25 cellular contexts compared by ENCODE assay signal in genomic region chr4:185232370-185232769, GRCh38. TPM values are rescaled to one million over a fixed set of nuclear protein-coding genes. Genes with fewer than 3 reads are reported as not detected.
DNase-seq lines count a peak whose midpoint lies in the region; ATAC-seq and TF ChIP-seq lines count a peak whose summit lies in the region.
"Had no signal": no experiment of that assay in that cellular context is flagged by ENCODE, and none has a peak within 500 bp of the region (broad histone marks: within the 10 kb centered on the region; RNA-seq: fewer than 3 reads in every experiment).

No MANE protein-coding gene starts in this region.

- no peak overlapping the region for H2BK120ac ChIP-seq in mesenchymal stem cell (ENCODE audit: low read depth, low read length)

- H3K4ac ChIP-seq in mesenchymal stem cell (ENCODE audit: low read depth in 1 of 2, low read length in 2 of 2): no peak overlapping the region

- no peak overlapping the region for H3K23ac ChIP-seq in mesenchymal stem cell (ENCODE audit: low read length in 2 of 2)

- no peak overlapping the region for H2BK5ac ChIP-seq in mesenchymal stem cell (ENCODE audit: low read depth, low read length, poor library complexity, severe bottlenecking)

- H3K27me3 ChIP-seq in BE2C (no peaks in the 10 kb centered on the region), PC-3 (ENCODE audit: low read length) (no peaks in the 10 kb centered on the region), mesenchymal stem cell (ENCODE audit: control insufficient read depth in 1 of 2, insufficient read depth in 1 of 2, low read length in 2 of 2) (no peaks in the 10 kb centered on the region), MM.1S (replicated peaks; ENCODE audit: insufficient read depth, low read length) (no peaks in the 10 kb centered on the region)
- H3K27me3 ChIP-seq: upper lobe of right lung had no signal

- H2BK12ac ChIP-seq in mesenchymal stem cell (ENCODE audit: low read length in 2 of 2): no peak overlapping the region

- no peak overlapping the region for H4K8ac ChIP-seq in mesenchymal stem cell (ENCODE audit: low read length)

- ATAC-seq in PC-3: peak; percentile 46; the same call in 1 of the 2 replicates
- no peak for ATAC-seq in GM18520 (IDR thresholded peaks at IDR 0.05; ENCODE audit: unreplicated experiment)
- ATAC-seq: A549, GM12878, upper lobe of right lung had no signal

- H3K9ac ChIP-seq in PC-3 (ENCODE audit: low read length) (no peak overlapping the region), mesenchymal stem cell (ENCODE audit: low read length) (no peak overlapping the region), MM.1S (ENCODE audit: low read length) (no peak overlapping the region)

- H3K4me1 ChIP-seq in BE2C: peaks cover 4% of the 10 kb centered on the region
- H3K4me1 ChIP-seq in PC-3 (ENCODE audit: insufficient read depth, low read length): no peaks in the 10 kb centered on the region
- H3K4me1 ChIP-seq in mesenchymal stem cell (ENCODE audit: control insufficient read depth, insufficient read depth, low read depth, low read length): peaks cover 3% of the 10 kb centered on the region
- H3K4me1 ChIP-seq in MM.1S (ENCODE audit: low read length): no peaks in the 10 kb centered on the region

- no peaks in the 10 kb centered on the region for H3K36me3 ChIP-seq in BE2C
- no peaks in the 10 kb centered on the region for H3K36me3 ChIP-seq in PC-3 (ENCODE audit: low read depth, low read length)
- peaks cover 0 to 3% of the 10 kb centered on the region in 2 experiments for H3K36me3 ChIP-seq in mesenchymal stem cell (ENCODE audit: control insufficient read depth in 1 of 2, insufficient read depth in 2 of 2, low read depth in 1 of 2, low read length in 2 of 2)
- H3K36me3 ChIP-seq in MM.1S (replicated peaks; ENCODE audit: insufficient read depth, low read length): no peaks in the 10 kb centered on the region
- H3K36me3 ChIP-seq: upper lobe of right lung, WERI-Rb-1 had no signal

- POLR2A ChIA-PET in PC-3 (lab: Charles Lee; ENCODE audit: unreplicated experiment): no interaction called here

- H4K91ac ChIP-seq in mesenchymal stem cell (ENCODE audit: low read length): no peak overlapping the region

- H3K4me3 ChIP-seq in BE2C (ENCODE audit: low read depth, low read length) (0 out of 2 replicates have a peak overlapping the region, but pooled peaks have one; percentile 19), PC-3 (ENCODE audit: low read length) (no peak overlapping the region), mesenchymal stem cell (ENCODE audit: insufficient read depth in 1 of 2, low read depth in 1 of 2, low read length in 2 of 2) (no peak overlapping the region), MM.1S (ENCODE audit: low read length) (no peak overlapping the region)
- H3K4me3 ChIP-seq: A549, GM12878, upper lobe of right lung had no signal

- DNase-seq in BE2C (peak; percentile 63), PC-3 (peak; percentile 13), dermis blood vessel endothelial cell (peak; percentile 34), mesenchymal stem cell (peak; percentile 86), MM.1S (no peak), NCI-H524 (lab: John Stamatoyannopoulos, UW) (no peak)
- no peak for DNase-seq in stimulated activated CD4-positive, alpha-beta T cell treated with anti-CD3 and anti-CD28 coated beads, Interleukin-15, amount 100 ng/mL, for 24 hours
- DNase-seq: activated CD4-positive, alpha-beta T cell treated with anti-CD3 and anti-CD28 coated beads, Interleukin-2, amount 50 U/mL, for 48 hours; activated naive CD4-positive, alpha-beta T cell treated with anti-CD3 and anti-CD28 coated beads, Interleukin-2, amount 10 ng/mL, durations not matched to agents 7 days and 5 days; aorta; cerebellar nuclear complex; effector memory CD4-positive, alpha-beta T cell; kidney; mesendoderm; NCI-H1048; NCI-H2107; NCI-H526; SIG-M5; stimulated activated CD4-positive, alpha-beta T cell treated with anti-CD3 and anti-CD28 coated beads, Interleukin-4, amount 100 ng/mL, for 24 hours; upper lobe of right lung; WERI-Rb-1 had no signal

- no peaks in the 10 kb centered on the region for H4K20me1 ChIP-seq in PC-3 (ENCODE audit: low read length)
- no peaks in the 10 kb centered on the region for H4K20me1 ChIP-seq in MM.1S (ENCODE audit: insufficient read depth, low read length)

- no peak overlapping the region for H2AK5ac ChIP-seq in mesenchymal stem cell (ENCODE audit: low read length, severe bottlenecking)

- H3K9me2 ChIP-seq in PC-3 (replicated peaks; ENCODE audit: low read length): no peaks in the 10 kb centered on the region
- H3K9me2 ChIP-seq in MM.1S (replicated peaks; ENCODE audit: insufficient read depth, low read length): no peaks in the 10 kb centered on the region

- WGBS in mesenchymal stem cell: 12% methylated on average over 5 of the region's 6 CpGs

- H3K18ac ChIP-seq in mesenchymal stem cell (ENCODE audit: low read depth in 1 of 2, low read length in 2 of 2): no peak overlapping the region

- H3K79me2 ChIP-seq in PC-3 (ENCODE audit: low read length) (no peaks in the 10 kb centered on the region), MM.1S (ENCODE audit: low read length) (peaks cover 93% of the 10 kb centered on the region)

- H3F3A ChIP-seq in PC-3 (ENCODE audit: low read length, unreplicated experiment) (no peaks in the 10 kb centered on the region), MM.1S (ENCODE audit: insufficient read depth, low read length) (no peaks in the 10 kb centered on the region)

- H3K9me3 ChIP-seq in BE2C (no peaks in the 10 kb centered on the region), PC-3 (ENCODE audit: low read length) (no peaks in the 10 kb centered on the region), mesenchymal stem cell (ENCODE audit: control insufficient read depth, low read length) (no peaks in the 10 kb centered on the region), MM.1S (replicated peaks; ENCODE audit: insufficient read depth, low read length) (no peaks in the 10 kb centered on the region)
- H3K9me3 ChIP-seq: A549, upper lobe of right lung had no signal

- H2BK15ac ChIP-seq in mesenchymal stem cell (ENCODE audit: low read depth, poor library complexity, severe bottlenecking): no peak overlapping the region

- BruUV-seq in PC-3 (replicated peaks; lab: Mats Ljungman, UMichigan): no TSS peak

- H3K27ac ChIP-seq in PC-3 (ENCODE audit: low read length) (no peak overlapping the region), mesenchymal stem cell (ENCODE audit: low read length, poor library complexity, severe bottlenecking) (peak overlapping the region; percentile 44), MM.1S (ENCODE audit: low read length) (no peak overlapping the region)
- H3K27ac ChIP-seq: A549, C4-2B, upper lobe of right lung, WERI-Rb-1 had no signal

- intact Hi-C loops in PC-3 (cut with micrococcal nuclease): no loop called here

- H3K14ac ChIP-seq in mesenchymal stem cell (ENCODE audit: low read length in 2 of 2): no peak overlapping the region

- peaks cover 20% of the 10 kb centered on the region for H3K79me1 ChIP-seq in mesenchymal stem cell (replicated peaks; ENCODE audit: low read length, poor library complexity, severe bottlenecking)

- CTCF ChIA-PET in PC-3 (lab: Charles Lee): no interaction called here

- H3K4me2 ChIP-seq in PC-3 (ENCODE audit: low read length): no peak overlapping the region
- peak overlapping the region; percentile 28 for H3K4me2 ChIP-seq in mesenchymal stem cell (ENCODE audit: low read length, poor library complexity, severe bottlenecking)
- no peak overlapping the region for H3K4me2 ChIP-seq in MM.1S (ENCODE audit: low read depth, low read length)
- H3K4me2 ChIP-seq: A549 had no signal

- TF ChIP-seq CTCF in BE2C (IDR thresholded peaks at IDR 0.05; ENCODE audit: low read depth, low read length) (no peak), PC-3 (conservative IDR thresholded peaks at IDR 0.05; ENCODE audit: low read depth, low read length) (no peak), MM.1S (IDR thresholded peaks at IDR 0.05; ENCODE audit: low read length) (no peak)

- H2AFZ ChIP-seq in PC-3 (ENCODE audit: low read length): no peak overlapping the region
- no peak overlapping the region for H2AFZ ChIP-seq in mesenchymal stem cell (ENCODE audit: low read depth, low read length)
- H2AFZ ChIP-seq in MM.1S (ENCODE audit: low read length): no peak overlapping the region

RNA-seq across cellular contexts. Expression of gene SNX25, which starts 23.0 kb away (rescaled TPM):
- polyA plus RNA-seq in BE2C (2012; ENCODE audit: insufficient read depth, insufficient read length, low read depth): 2.3 TPM
- total RNA-seq in PC-3 (2014; rRNA removed): 8.4 and 9.2 TPM in 2 replicates
- 61.8 and 73.2 TPM in 2 replicates for total RNA-seq in dermis blood vessel endothelial cell
- polyA plus RNA-seq in mesenchymal stem cell (2013, experiment 1 of 2): 12.1 TPM
- 13.1 TPM for polyA plus RNA-seq in mesenchymal stem cell (2013, experiment 2 of 2)

RNA-seq across cellular contexts. Expression of gene CFAP97, which starts 28.6 kb away (rescaled TPM):
- 19.4 TPM for polyA plus RNA-seq in BE2C (2012; ENCODE audit: insufficient read depth, insufficient read length, low read depth)
- total RNA-seq in PC-3 (2014; rRNA removed) (10.5 and 12.4 TPM in 2 replicates), dermis blood vessel endothelial cell (26.2 and 41.8 TPM in 2 replicates)
- polyA plus RNA-seq in mesenchymal stem cell (2013, experiment 1 of 2): 32.2 TPM
- polyA plus RNA-seq in mesenchymal stem cell (2013, experiment 2 of 2): 30.9 TPM

Comparison
In these comparisons a context has a peak if more than half of its experiments do, and no peak if none do; other contexts are left out.
1. DNase-seq: peak in BE2C (single experiment), PC-3 (single experiment), dermis blood vessel endothelial cell (single experiment) and mesenchymal stem cell (single experiment); none in MM.1S (single experiment), stimulated activated CD4-positive, alpha-beta T cell treated with anti-CD3 and anti-CD28 coated beads, Interleukin-15, amount 100 ng/mL, for 24 hours (single experiment) and NCI-H524 (0 of 2).